Comparison of ENCODE assay signal across 17 cellular contexts in the genomic region with DNA sequence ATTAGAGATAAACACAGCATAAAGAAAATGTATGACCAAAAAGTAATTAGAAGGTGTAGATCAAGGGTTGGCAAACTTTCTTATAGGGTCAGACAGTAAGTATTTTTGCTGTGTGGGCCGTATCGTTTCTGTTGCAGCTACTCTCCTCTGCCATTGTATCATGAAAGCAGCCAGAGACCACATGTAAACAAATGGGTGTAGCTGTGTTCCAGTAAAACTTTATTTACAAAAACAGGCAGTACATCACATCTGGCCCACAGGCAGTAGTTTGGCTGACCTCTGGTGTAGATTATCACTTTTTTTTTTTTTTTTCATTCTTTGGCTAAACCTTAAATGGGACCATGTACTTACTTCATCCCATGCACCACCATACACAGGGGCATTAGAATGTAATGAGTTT.
A peak's percentile ranks its signal among the peaks of the same experiment; 100 is the strongest.
DNase-seq lines count a peak whose midpoint lies in the region; ATAC-seq and TF ChIP-seq lines count a peak whose summit lies in the region.
"Had no signal": no experiment of that assay in that cellular context is flagged by ENCODE, and none has a peak within 500 bp of the region (broad histone marks: within the 10 kb centered on the region; RNA-seq: fewer than 3 reads in every experiment).

No MANE protein-coding gene starts in this region.

- CTCF ChIA-PET in activated CD4-positive, alpha-beta memory T cell treated with anti-CD3 and anti-CD28 coated beads for 36 hours (lab: Charles Lee) = interaction anchor here (0.7 to 0.8 kb wide), 2 partner anchors 74 to 101 kb away, joined by 3 read pairs; no protein-coding TSS in a partner anchor
- CTCF ChIA-PET in activated CD4-positive, alpha-beta memory T cell treated with anti-CD3 and anti-CD28 coated beads, Interleukin-2, amount 10 ng/mL, durations not matched to agents 7 days and 5 days (lab: Charles Lee) = interaction anchor here (1.1 kb wide), 1 partner anchor 48 kb away, joined by 3 read pairs; no protein-coding TSS in a partner anchor
- CTCF ChIA-PET in CD4-positive, alpha-beta memory T cell (lab: Charles Lee; ENCODE audit: partially characterized antibody) = interaction anchor here (0.7 to 1.3 kb wide), 3 partner anchors 12 to 276 kb away, joined by 3 to 5 read pairs (median 3); no protein-coding TSS in a partner anchor
- CTCF ChIA-PET in activated CD8-positive, alpha-beta T cell treated with anti-CD3 and anti-CD28 coated beads for 36 hours (lab: Charles Lee) = interaction anchor here (1.0 kb wide), 1 partner anchor 388 kb away, joined by 3 read pairs; no protein-coding TSS in a partner anchor
- CTCF ChIA-PET in PC-3 (lab: Charles Lee) = no interaction called here

- no peaks in the 10 kb centered on the region for H3K79me2 ChIP-seq in PC-3 (ENCODE audit: low read length)

- no peak for DNase-seq in activated CD4-positive, alpha-beta memory T cell treated with anti-CD3 and anti-CD28 coated beads for 36 hours
- DNase-seq in activated CD4-positive, alpha-beta memory T cell treated with anti-CD3 and anti-CD28 coated beads, Interleukin-2, amount 10 ng/mL, durations not matched to agents 7 days and 5 days = no peak
- no peak for DNase-seq in CD4-positive, alpha-beta memory T cell
- DNase-seq in activated CD8-positive, alpha-beta T cell treated with anti-CD3 and anti-CD28 coated beads for 36 hours = no peak
- DNase-seq in fibroblast of villous mesenchyme (ENCODE audit: low read depth) = peak; percentile 87
- DNase-seq in tibial artery = no peak
- DNase-seq in PC-3 = no peak
- DNase-seq in NCI-H2227 treated with DMSO at 0.1 percent for 48 hours (lab: John Stamatoyannopoulos, UW) = no peak
- DNase-seq: 8988T, C1 segment of cervical spinal cord, DMS53, MV-4-11, NCI-H1417 treated with DMSO at 0.1 percent for 48 hours, NCI-H2029, NCI-H2171 treated with DMSO at 0.1 percent for 48 hours, NCI-H510A treated with DMSO at 0.1 percent for 48 hours had no signal

- H3K27me3 Mint-ChIP-seq in activated CD4-positive, alpha-beta memory T cell treated with anti-CD3 and anti-CD28 coated beads for 36 hours = no peaks in the 10 kb centered on the region
- no peaks in the 10 kb centered on the region for H3K27me3 Mint-ChIP-seq in activated CD4-positive, alpha-beta memory T cell treated with anti-CD3 and anti-CD28 coated beads, Interleukin-2, amount 10 ng/mL, durations not matched to agents 7 days and 5 days
- H3K27me3 Mint-ChIP-seq in CD4-positive, alpha-beta memory T cell = no peaks in the 10 kb centered on the region
- no peaks in the 10 kb centered on the region for H3K27me3 Mint-ChIP-seq in activated CD8-positive, alpha-beta T cell treated with anti-CD3 and anti-CD28 coated beads for 36 hours

- no peaks in the 10 kb centered on the region for H4K20me1 ChIP-seq in PC-3 (ENCODE audit: low read length)

- no peaks in the 10 kb centered on the region for H3K9me2 ChIP-seq in PC-3 (replicated peaks; ENCODE audit: low read length)

- H3F3A ChIP-seq in PC-3 (ENCODE audit: low read length, unreplicated experiment) = no peaks in the 10 kb centered on the region

- H3K4me1 Mint-ChIP-seq in activated CD4-positive, alpha-beta memory T cell treated with anti-CD3 and anti-CD28 coated beads for 36 hours (ENCODE audit: low read depth) = peaks cover 31% of the 10 kb centered on the region
- H3K4me1 Mint-ChIP-seq in activated CD4-positive, alpha-beta memory T cell treated with anti-CD3 and anti-CD28 coated beads, Interleukin-2, amount 10 ng/mL, durations not matched to agents 7 days and 5 days = peaks cover 25% of the 10 kb centered on the region
- H3K4me1 Mint-ChIP-seq in CD4-positive, alpha-beta memory T cell = peaks cover 24 to 36% (median 30%) of the 10 kb centered on the region in 4 donors
- H3K4me1 Mint-ChIP-seq in activated CD8-positive, alpha-beta T cell treated with anti-CD3 and anti-CD28 coated beads for 36 hours (ENCODE audit: low read depth) = peaks cover 41% of the 10 kb centered on the region

- H3K36me3 ChIP-seq in CD4-positive, alpha-beta memory T cell (ENCODE audit: insufficient read depth, low read length) = peaks cover 61% of the 10 kb centered on the region
- peaks cover 30 to 68% (median 46%) of the 10 kb centered on the region in 3 donors for H3K36me3 ChIP-seq in tibial artery
- peaks cover 40% of the 10 kb centered on the region for H3K36me3 ChIP-seq in PC-3 (ENCODE audit: low read depth, low read length)

- no peaks in the 10 kb centered on the region for H3K9me3 ChIP-seq in CD4-positive, alpha-beta memory T cell (ENCODE audit: control insufficient read depth in 1 of 2, low read length in 2 of 2)
- H3K9me3 ChIP-seq in tibial artery = no peaks in the 10 kb centered on the region
- no peaks in the 10 kb centered on the region for H3K9me3 ChIP-seq in PC-3 (ENCODE audit: low read length)
- H3K9me3 ChIP-seq: HAP-1 had no signal

- no peak for ATAC-seq in activated CD8-positive, alpha-beta T cell treated with anti-CD3 and anti-CD28 coated beads for 36 hours
- ATAC-seq in PC-3 = no peak

- no peak overlapping the region for H3K4me3 ChIP-seq in CD4-positive, alpha-beta memory T cell (ENCODE audit: low read length in 2 of 2)
- no peak overlapping the region for H3K4me3 ChIP-seq in fibroblast of villous mesenchyme (ENCODE audit: low read depth, low read length)
- H3K4me3 ChIP-seq in tibial artery = no peak overlapping the region
- no peak overlapping the region for H3K4me3 ChIP-seq in PC-3 (ENCODE audit: low read length)
- H3K4me3 ChIP-seq: HAP-1 had no signal

- H3K9me3 Mint-ChIP-seq in activated CD4-positive, alpha-beta memory T cell treated with anti-CD3 and anti-CD28 coated beads for 36 hours = no peaks in the 10 kb centered on the region
- H3K9me3 Mint-ChIP-seq in activated CD4-positive, alpha-beta memory T cell treated with anti-CD3 and anti-CD28 coated beads, Interleukin-2, amount 10 ng/mL, durations not matched to agents 7 days and 5 days = no peaks in the 10 kb centered on the region
- no peaks in the 10 kb centered on the region for H3K9me3 Mint-ChIP-seq in CD4-positive, alpha-beta memory T cell
- H3K9me3 Mint-ChIP-seq in activated CD8-positive, alpha-beta T cell treated with anti-CD3 and anti-CD28 coated beads for 36 hours = no peaks in the 10 kb centered on the region

- POLR2A ChIA-PET in activated CD4-positive, alpha-beta memory T cell treated with anti-CD3 and anti-CD28 coated beads for 36 hours (lab: Charles Lee) = no interaction called here
- POLR2A ChIA-PET in activated CD4-positive, alpha-beta memory T cell treated with anti-CD3 and anti-CD28 coated beads, Interleukin-2, amount 10 ng/mL, durations not matched to agents 7 days and 5 days (lab: Charles Lee) = interaction anchor here (0.6 kb wide), 1 partner anchor 164 kb away, joined by 3 read pairs; no protein-coding TSS in a partner anchor
- POLR2A ChIA-PET in CD4-positive, alpha-beta memory T cell (lab: Charles Lee; ENCODE audit: partially characterized antibody) = interaction anchor here (0.8 kb wide), 1 partner anchor 22 kb away, joined by 3 read pairs; no protein-coding TSS in a partner anchor
- POLR2A ChIA-PET in activated CD8-positive, alpha-beta T cell treated with anti-CD3 and anti-CD28 coated beads for 36 hours (lab: Charles Lee) = no interaction called here
- POLR2A ChIA-PET in PC-3 (lab: Charles Lee; ENCODE audit: unreplicated experiment) = no interaction called here

- no peak overlapping the region for H3K9ac ChIP-seq in PC-3 (ENCODE audit: low read length)

- BruUV-seq in PC-3 (replicated peaks; lab: Mats Ljungman, UMichigan) = no TSS peak

- peaks cover 26% of the 10 kb centered on the region for H3K4me1 ChIP-seq in CD4-positive, alpha-beta memory T cell (ENCODE audit: insufficient read depth, low read length)
- peaks cover 0 to 76% (median 15%) of the 10 kb centered on the region in 4 donors for H3K4me1 ChIP-seq in tibial artery
- no peaks in the 10 kb centered on the region for H3K4me1 ChIP-seq in PC-3 (ENCODE audit: insufficient read depth, low read length)
- H3K4me1 ChIP-seq: HAP-1 had no signal

- no peak overlapping the region for H3K27ac ChIP-seq in CD4-positive, alpha-beta memory T cell (ENCODE audit: low read depth, low read length)
- H3K27ac ChIP-seq in tibial artery (no peak overlapping the region), PC-3 (ENCODE audit: low read length) (no peak overlapping the region)

- no peak overlapping the region for H3K4me3 Mint-ChIP-seq in activated CD4-positive, alpha-beta memory T cell treated with anti-CD3 and anti-CD28 coated beads for 36 hours
- H3K4me3 Mint-ChIP-seq in activated CD4-positive, alpha-beta memory T cell treated with anti-CD3 and anti-CD28 coated beads, Interleukin-2, amount 10 ng/mL, durations not matched to agents 7 days and 5 days = no peak overlapping the region
- H3K4me3 Mint-ChIP-seq in CD4-positive, alpha-beta memory T cell = no peak overlapping the region
- no peak overlapping the region for H3K4me3 Mint-ChIP-seq in activated CD8-positive, alpha-beta T cell treated with anti-CD3 and anti-CD28 coated beads for 36 hours

- no peaks in the 10 kb centered on the region for H3K27me3 ChIP-seq in CD4-positive, alpha-beta memory T cell (ENCODE audit: insufficient read depth, low read length)
- H3K27me3 ChIP-seq in tibial artery (no peaks in the 10 kb centered on the region), PC-3 (ENCODE audit: low read length) (no peaks in the 10 kb centered on the region)

- peaks cover 41% of the 10 kb centered on the region for H3K36me3 Mint-ChIP-seq in activated CD4-positive, alpha-beta memory T cell treated with anti-CD3 and anti-CD28 coated beads for 36 hours
- peaks cover 60% of the 10 kb centered on the region for H3K36me3 Mint-ChIP-seq in activated CD4-positive, alpha-beta memory T cell treated with anti-CD3 and anti-CD28 coated beads, Interleukin-2, amount 10 ng/mL, durations not matched to agents 7 days and 5 days (ENCODE audit: low read depth)
- peaks cover 35 to 64% of the 10 kb centered on the region in 2 donors for H3K36me3 Mint-ChIP-seq in CD4-positive, alpha-beta memory T cell
- peaks cover 48% of the 10 kb centered on the region for H3K36me3 Mint-ChIP-seq in activated CD8-positive, alpha-beta T cell treated with anti-CD3 and anti-CD28 coated beads for 36 hours (ENCODE audit: low read depth)

- no peak overlapping the region for H3K4me2 ChIP-seq in PC-3 (ENCODE audit: low read length)

- no peak overlapping the region for H2AFZ ChIP-seq in PC-3 (ENCODE audit: low read length)

- H3K27ac Mint-ChIP-seq in activated CD4-positive, alpha-beta memory T cell treated with anti-CD3 and anti-CD28 coated beads for 36 hours = peak overlapping the region; percentile 42
- no peak overlapping the region for H3K27ac Mint-ChIP-seq in activated CD4-positive, alpha-beta memory T cell treated with anti-CD3 and anti-CD28 coated beads, Interleukin-2, amount 10 ng/mL, durations not matched to agents 7 days and 5 days
- H3K27ac Mint-ChIP-seq in CD4-positive, alpha-beta memory T cell = peak overlapping the region in 5 of 7 donors; percentile 23 to 88 (median 74)
- peak overlapping the region; percentile 67 for H3K27ac Mint-ChIP-seq in activated CD8-positive, alpha-beta T cell treated with anti-CD3 and anti-CD28 coated beads for 36 hours

- TF ChIP-seq CTCF in activated CD8-positive, alpha-beta T cell treated with anti-CD3 and anti-CD28 coated beads for 36 hours (IDR thresholded peaks at IDR 0.05) = no peak
- TF ChIP-seq CTCF in fibroblast of villous mesenchyme (IDR thresholded peaks at IDR 0.05; ENCODE audit: insufficient read depth, low read depth, low read length) (no peak), tibial artery (IDR thresholded peaks at IDR 0.05) (no peak), PC-3 (conservative IDR thresholded peaks at IDR 0.05; ENCODE audit: low read depth, low read length) (no peak)

- intact Hi-C loops in activated CD4-positive, alpha-beta memory T cell treated with anti-CD3 and anti-CD28 coated beads for 36 hours (cut with micrococcal nuclease) = no loop called here
- intact Hi-C loops in CD4-positive, alpha-beta memory T cell (cut with micrococcal nuclease) = no loop called here
- intact Hi-C loops in activated CD8-positive, alpha-beta T cell treated with anti-CD3 and anti-CD28 coated beads for 36 hours (cut with micrococcal nuclease) = no loop called here
- intact Hi-C loops in tibial artery (cut with DNase I; ENCODE audit: low total_unique reads) (no loop called here), PC-3 (cut with micrococcal nuclease) (no loop called here)

Comparison
In these comparisons a context has a peak if more than half of its experiments do, and no peak if none do; other contexts are left out.
1. POLR2A ChIA-PET loops: an anchor here in activated CD4-positive, alpha-beta memory T cell treated with anti-CD3 and anti-CD28 coated beads, Interleukin-2, amount 10 ng/mL, durations not matched to agents 7 days and 5 days (0.6 kb wide) and CD4-positive, alpha-beta memory T cell (0.8 kb wide); none called in activated CD4-positive, alpha-beta memory T cell treated with anti-CD3 and anti-CD28 coated beads for 36 hours, activated CD8-positive, alpha-beta T cell treated with anti-CD3 and anti-CD28 coated beads for 36 hours and PC-3.